11 cellular contexts compared by ENCODE assay signal in the genomic region with DNA sequence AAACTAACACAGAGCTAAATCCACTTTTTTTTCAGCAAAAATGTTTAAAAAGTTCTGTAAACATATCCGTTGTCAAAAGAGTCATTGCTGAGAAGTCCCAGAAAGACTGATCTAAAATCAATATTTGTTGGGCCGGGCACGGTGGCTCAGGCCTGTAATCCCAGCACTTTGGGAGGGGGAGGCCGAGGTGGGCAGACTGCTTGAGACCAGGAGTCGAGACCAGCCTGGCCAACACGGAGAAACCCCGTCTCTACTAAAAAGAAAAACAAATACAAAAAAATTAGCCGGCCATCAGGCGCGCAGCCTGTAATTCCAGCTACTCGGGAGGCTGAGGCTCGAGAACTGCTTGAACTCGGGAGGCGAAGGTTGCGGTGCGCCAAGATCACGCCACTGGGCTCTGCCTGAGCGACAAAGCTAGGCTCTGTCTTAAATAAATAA. TPM values are rescaled to one million over a fixed set of nuclear protein-coding genes. Genes with fewer than 3 reads are reported as not detected.
DNase-seq lines count a peak whose midpoint lies in the region; ATAC-seq, FAIRE-seq and TF ChIP-seq lines count a peak whose summit lies in the region.
"Had no signal": no experiment of that assay in that cellular context is flagged by ENCODE, and none has a peak within 500 bp of the region (broad histone marks: within the 10 kb centered on the region; RNA-seq: fewer than 3 reads in every experiment).

No MANE protein-coding gene starts in this region.

- ATAC-seq in activated T-cell treated with anti-CD3 and anti-CD28 coated beads, Interleukin-2, amount 50 U/mL, for 72 hours (replicated peaks in 1 of 2): no peak
- no peak for ATAC-seq in GM21515 (IDR thresholded peaks at IDR 0.05; ENCODE audit: unreplicated experiment)
- no peak for ATAC-seq in GM21529 (IDR thresholded peaks at IDR 0.05; ENCODE audit: unreplicated experiment)
- ATAC-seq: foreskin keratinocyte had no signal

- no peak overlapping the region for H2BK20ac ChIP-seq in H1 (ENCODE audit: low read length)

- H3K14ac ChIP-seq in H1 (ENCODE audit: insufficient read length): no peak overlapping the region

- CTCF ChIA-PET in H1 (lab: Charles Lee; ENCODE audit: partially characterized antibody): interaction anchor here (1.3 to 2.4 kb wide), 2 partner anchors 13 to 103 kb away, joined by 3 to 12 read pairs; no protein-coding TSS in a partner anchor

- H2BK15ac ChIP-seq in H1 (ENCODE audit: low read length): no peak overlapping the region

- no peak overlapping the region for H4K5ac ChIP-seq in H1 (ENCODE audit: insufficient read length, low read depth, low read length)

- H2AFZ ChIP-seq in OCI-LY1 (ENCODE audit: low read length) (no peak overlapping the region), H1 (ENCODE audit: low read length) (no peak overlapping the region)

- no peak overlapping the region for H4K91ac ChIP-seq in H1 (replicated peaks; ENCODE audit: insufficient read length, low read length)

- H3K36me3 Mint-ChIP-seq in activated T-cell treated with anti-CD3 and anti-CD28 coated beads, Interleukin-2, amount 50 U/mL, for 72 hours (ENCODE audit: insufficient read depth in 2 of 2): peaks cover 3 to 7% of the 10 kb centered on the region in 2 donors

- H2AK5ac ChIP-seq in H1 (ENCODE audit: low read depth, low read length): no peak overlapping the region

- peak overlapping the region; percentile 37 to 58 for H3K4me3 Mint-ChIP-seq in activated T-cell treated with anti-CD3 and anti-CD28 coated beads, Interleukin-2, amount 50 U/mL, for 72 hours

- H3K4me2 ChIP-seq in OCI-LY1 (ENCODE audit: low read length): peak overlapping the region; percentile 79
- peak overlapping the region; percentile 76 to 78 for H3K4me2 ChIP-seq in H1 (ENCODE audit: insufficient read depth in 1 of 2, low read depth in 2 of 2, low read length in 2 of 2)

- H3K9me3 ChIP-seq in OCI-LY1 (ENCODE audit: low read length) (no peaks in the 10 kb centered on the region), H1 (ENCODE audit: insufficient read depth in 2 of 2, low read depth in 1 of 2, low read length in 1 of 2) (no peaks in the 10 kb centered on the region)

- H3K36me3 ChIP-seq in OCI-LY1 (ENCODE audit: insufficient read depth, low read length): peaks cover 41% of the 10 kb centered on the region
- peaks cover 0 to 13% (median 4%) of the 10 kb centered on the region in 4 experiments; a peak in 3 of 8 replicates for H3K36me3 ChIP-seq in H1 (ENCODE audit: control insufficient read depth in 2 of 4, insufficient read depth in 4 of 4, low read length in 3 of 4)

- H3K9ac ChIP-seq in OCI-LY1 (ENCODE audit: low read length) (peak overlapping the region; percentile 92), H1 (replicated peaks in 1 of 4; ENCODE audit: extremely low read depth in 1 of 4, low read depth in 3 of 4, low read length in 3 of 4) (no peak overlapping the region; a peak in 1 of 7 replicates)

- no peak for TF ChIP-seq POLR2A in H1 (IDR thresholded peaks at IDR 0.05; ENCODE audit: control extremely low read depth in 1 of 2, low read depth in 2 of 2, low read length in 2 of 2)

- H3K9me3 Mint-ChIP-seq in activated T-cell treated with anti-CD3 and anti-CD28 coated beads, Interleukin-2, amount 50 U/mL, for 72 hours: no peaks in the 10 kb centered on the region

- no peak overlapping the region for H3K27ac ChIP-seq in OCI-LY1 (ENCODE audit: low read depth, low read length, poor library complexity, severe bottlenecking)
- no peak overlapping the region for H3K27ac ChIP-seq in H1 (ENCODE audit: low read depth, low read length)

- H3K4me1 ChIP-seq in OCI-LY1 (ENCODE audit: insufficient read depth, low read length, severe bottlenecking) (peaks cover 30% of the 10 kb centered on the region), H1 (replicated peaks in 1 of 4; ENCODE audit: control insufficient read depth in 3 of 4, insufficient read depth in 4 of 4, low read length in 3 of 4) (peaks cover 0 to 3% (median under 1%) of the 10 kb centered on the region in 4 experiments; a peak in 4 of 7 replicates)

- no peak for TF ChIP-seq EP300 in H1 (IDR thresholded peaks at IDR 0.05; ENCODE audit: borderline replicate concordance in 1 of 2, low read depth in 2 of 2, low read length in 2 of 2)

- H3K79me1 ChIP-seq in H1 (ENCODE audit: low read depth, low read length): peaks cover 3% of the 10 kb centered on the region; the same call in 1 of the 2 replicates

- no peak for TF ChIP-seq RAD21 in H1 (IDR thresholded peaks at IDR 0.05 in 1 of 2, conservative IDR thresholded peaks at IDR 0.05 in 1 of 2; ENCODE audit: low read depth in 2 of 2, low read length in 2 of 2)

- DNase-seq in activated T-cell treated with anti-CD3 and anti-CD28 coated beads, Interleukin-2, amount 50 U/mL, for 72 hours: no peak
- DNase-seq in activated T-cell treated with anti-CD3 and anti-CD28 coated beads for 4 hours (no peak), H1 (ENCODE audit: low read depth in 1 of 2, low spot score in 2 of 2) (no peak), retinal pigment epithelial cell (ENCODE audit: low read depth) (no peak), NOMO-1 (lab: John Stamatoyannopoulos, UW; ENCODE audit: unreplicated experiment in 2 of 2) (no peak)
- DNase-seq: COR-L47, foreskin keratinocyte, substantia nigra had no signal

- no peak overlapping the region for H2BK12ac ChIP-seq in H1 (ENCODE audit: low read depth, low read length)

- H3K27me3 ChIP-seq in OCI-LY1 (ENCODE audit: insufficient read depth, low read length) (no peaks in the 10 kb centered on the region), H1 (replicated peaks in 1 of 4; ENCODE audit: control insufficient read depth in 3 of 4, extremely low read depth in 1 of 4, insufficient read depth in 3 of 4, low read length in 3 of 4) (peaks cover 0 to 9% (median 2%) of the 10 kb centered on the region in 4 experiments; a peak in 3 of 7 replicates)
- H3K27me3 ChIP-seq: foreskin keratinocyte had no signal

- H3K79me2 ChIP-seq in OCI-LY1 (ENCODE audit: insufficient read depth, low read length) (peaks cover 55% of the 10 kb centered on the region), H1 (ENCODE audit: control insufficient read depth in 1 of 2, insufficient read depth in 2 of 2, low read length in 2 of 2) (peaks cover 3 to 54% of the 10 kb centered on the region in 2 experiments; a peak in 3 of 4 replicates)

- H3K27ac Mint-ChIP-seq in activated T-cell treated with anti-CD3 and anti-CD28 coated beads, Interleukin-2, amount 50 U/mL, for 72 hours: no peak overlapping the region

- no peaks in the 10 kb centered on the region for H3K9me2 ChIP-seq in OCI-LY1 (ENCODE audit: low read depth, low read length)

- H3K18ac ChIP-seq in H1 (ENCODE audit: extremely low read depth, low read length): no peak overlapping the region

- H2BK120ac ChIP-seq in H1 (replicated peaks; ENCODE audit: low read depth, low read length): no peak overlapping the region

- H3F3A ChIP-seq in OCI-LY1 (ENCODE audit: insufficient read depth, low read length): no peaks in the 10 kb centered on the region

- H4K20me1 ChIP-seq in OCI-LY1 (ENCODE audit: insufficient read depth, low read length) (no peaks in the 10 kb centered on the region), H1 (replicated peaks in 1 of 2; ENCODE audit: control insufficient read depth in 1 of 2, insufficient read depth in 2 of 2, low read length in 2 of 2) (peaks cover 3 to 9% of the 10 kb centered on the region in 2 experiments)

- H3K4me3 ChIP-seq in OCI-LY1 (ENCODE audit: low read depth, low read length, poor library complexity, severe bottlenecking) (peak overlapping the region; percentile 88), H1 (ENCODE audit: extremely low read depth in 1 of 4, insufficient read depth in 2 of 4, low read depth in 3 of 4, low read length in 4 of 4) (peak overlapping the region in 2 of 4 experiments; percentile 62 to 81; a peak in 4 of 8 replicates), retinal pigment epithelial cell (ENCODE audit: low read length) (peak overlapping the region; percentile 67)

- H3K56ac ChIP-seq in H1 (replicated peaks; ENCODE audit: insufficient read length, low read depth, low read length): no peak overlapping the region

- no peak for FAIRE-seq in H1 (lab: Jason Lieb, UNC)

- H3K23me2 ChIP-seq in H1 (ENCODE audit: low read depth, low read length): peaks cover 5% of the 10 kb centered on the region; the same call in 1 of the 2 replicates

- POLR2A ChIA-PET in H1 (lab: Charles Lee; ENCODE audit: partially characterized antibody): interaction anchor here (0.6 kb wide), 1 partner anchor 659 kb away, joined by 3 read pairs; no protein-coding TSS in a partner anchor

- H3K23ac ChIP-seq in H1 (ENCODE audit: insufficient read length): no peak overlapping the region

- H3K27me3 Mint-ChIP-seq in activated T-cell treated with anti-CD3 and anti-CD28 coated beads, Interleukin-2, amount 50 U/mL, for 72 hours (ENCODE audit: low read depth): no peaks in the 10 kb centered on the region

- no peak overlapping the region for H3K4ac ChIP-seq in H1 (replicated peaks; ENCODE audit: insufficient read length, low read depth, low read length)

- TF ChIP-seq CTCF in OCI-LY1 (IDR thresholded peaks at IDR 0.05; ENCODE audit: low read length) (no peak), H1 (IDR thresholded peaks at IDR 0.05; ENCODE audit: control extremely low read depth in 1 of 3, insufficient read depth in 1 of 3, low read depth in 1 of 3, low read length in 3 of 3) (no peak), retinal pigment epithelial cell (conservative IDR thresholded peaks at IDR 0.05; ENCODE audit: low read depth, low read length) (no peak)

- H4K8ac ChIP-seq in H1 (ENCODE audit: extremely low read depth, insufficient read depth, low read length): no peak overlapping the region

- no peak overlapping the region for H2BK5ac ChIP-seq in H1 (ENCODE audit: low read depth, low read length)

- H3K4me1 Mint-ChIP-seq in activated T-cell treated with anti-CD3 and anti-CD28 coated beads, Interleukin-2, amount 50 U/mL, for 72 hours (ENCODE audit: low read depth): peaks cover 31% of the 10 kb centered on the region

- WGBS in H1 (ENCODE audit: extremely low coverage in 1 of 2, insufficient coverage in 1 of 2, insufficient read length in 1 of 2, insufficient replicate concordance in 2 of 2, low coverage in 1 of 2, low lambda C conversion rate in 2 of 2, missing lambda C conversion rate in 1 of 2), 2 experiments: 87% methylated on average over 18 of the region's 18 CpGs; no CpG with 5 or more reads in 1 of the 2 experiments

TF ChIP-seq in H1, 55 proteins besides CTCF, POLR2A, EP300 and RAD21 (continues in another document):
- no peak for TF ChIP-seq RBBP5 (IDR thresholded peaks at IDR 0.05; ENCODE audit: borderline replicate concordance, low read depth, low read length)

RNA-seq across cellular contexts. Expression of a gene that starts 1.4 kb away (rescaled TPM):
- total RNA-seq in activated T-cell treated with anti-CD3 and anti-CD28 coated beads, Interleukin-2, amount 50 U/mL, for 72 hours: 100 to 1,000 TPM in 1 of 2 donors, 10 to 100 TPM in 1; 89.2 to 100 TPM
- total RNA-seq in H1 (2021; fragmentation: NEBNext Ultra II Directional; extraction: Animal tissue kit (Norgen Biotek cat#: 25700)): 149 and 158 TPM in 2 replicates
- 13.2 and 39.3 TPM in 2 replicates for polyA plus RNA-seq in H1 (2011; rRNA removed)
- 70.7 TPM for polyA plus RNA-seq in H1 (2011; cell fraction: cytosol; rRNA removed)
- polyA plus RNA-seq in H1 (2011; cell fraction: nucleus; rRNA removed): 14.8 TPM
- polyA plus RNA-seq in H1 (2012, experiment 1 of 2): 105 to 197 TPM (median 120 TPM) in 4 replicates
- polyA plus RNA-seq in H1 (2012, experiment 2 of 2): 18.8 TPM
- polyA plus RNA-seq in H1 (2013, experiment 1 of 2): 123 TPM
- 121 TPM for polyA plus RNA-seq in H1 (2013, experiment 2 of 2)
- 52.1 and 75.2 TPM in 2 replicates for polyA minus RNA-seq in H1 (2011; rRNA and poly(A)+ RNA removed)
- 36.2 TPM for polyA minus RNA-seq in H1 (2011; cell fraction: cytosol; rRNA and poly(A)+ RNA removed)
- polyA minus RNA-seq in H1 (2011; cell fraction: nucleus; rRNA and poly(A)+ RNA removed): 61.9 TPM
